ENCODE assay signal across 14 cellular contexts in genomic region chr12:58818546-58818945, GRCh38.
DNase-seq lines count a peak whose midpoint lies in the region; ATAC-seq and TF ChIP-seq lines count a peak whose summit lies in the region.
"Had no signal": no experiment of that assay in that cellular context is flagged by ENCODE, and none has a peak within 500 bp of the region (broad histone marks: within the 10 kb centered on the region; RNA-seq: fewer than 3 reads in every experiment).

No MANE protein-coding gene starts in this region.

- peak; percentile 30 for DNase-seq in ELR (ENCODE audit: low read depth)
- peak; percentile 78 for DNase-seq in PC-3
- peak; percentile 34 to 38 for DNase-seq in fibroblast of lung (ENCODE audit: low read depth in 2 of 2)
- peak; percentile 5 for DNase-seq in non-pigmented ciliary epithelial cell (ENCODE audit: low read depth)
- no peak for DNase-seq in MG63
- no peak for DNase-seq in colonic mucosa
- DNase-seq in NCI-H2107 (lab: John Stamatoyannopoulos, UW) = no peak
- DNase-seq: C1 segment of cervical spinal cord, DMS79, NCI-H1048, NCI-H146, NCI-H2081, NCI-H446 treated with DMSO at 0.1 percent for 48 hours had no signal

- no peak overlapping the region for H3K4me2 ChIP-seq in PC-3 (ENCODE audit: low read length)
- H3K4me2 ChIP-seq in fibroblast of lung (ENCODE audit: extremely low read depth, insufficient read depth, low read length) = no peak overlapping the region
- H3K4me2 ChIP-seq: KMS-11 had no signal

- ATAC-seq in PC-3 = peak; percentile 70

- TF ChIP-seq CTCF in PC-3 (conservative IDR thresholded peaks at IDR 0.05; ENCODE audit: low read depth, low read length) (no peak), fibroblast of lung (conservative IDR thresholded peaks at IDR 0.05 in 1 of 2, IDR thresholded peaks at IDR 0.05 in 1 of 2; ENCODE audit: low read depth in 1 of 2, low read length in 2 of 2) (no peak), colonic mucosa (IDR thresholded peaks at IDR 0.05) (no peak)

- no peak overlapping the region for H3K27ac ChIP-seq in PC-3 (ENCODE audit: low read length)
- H3K27ac ChIP-seq in fibroblast of lung (ENCODE audit: insufficient read depth, low read length) = no peak overlapping the region
- H3K27ac ChIP-seq in colonic mucosa = no peak overlapping the region
- H3K27ac ChIP-seq: KMS-11 had no signal

- H3K27me3 ChIP-seq in PC-3 (ENCODE audit: low read length) (no peaks in the 10 kb centered on the region), fibroblast of lung (ENCODE audit: control insufficient read depth, insufficient read depth, low read length) (no peaks in the 10 kb centered on the region), MG63 (no peaks in the 10 kb centered on the region), colonic mucosa (no peaks in the 10 kb centered on the region)

- no peaks in the 10 kb centered on the region for H3K79me2 ChIP-seq in PC-3 (ENCODE audit: low read length)
- H3K79me2 ChIP-seq in fibroblast of lung (ENCODE audit: control insufficient read depth, insufficient read depth, low read length) = no peaks in the 10 kb centered on the region

- H3K36me3 ChIP-seq in PC-3 (ENCODE audit: low read depth, low read length) (no peaks in the 10 kb centered on the region), fibroblast of lung (ENCODE audit: control insufficient read depth, insufficient read depth, low read length) (no peaks in the 10 kb centered on the region), MG63 (no peaks in the 10 kb centered on the region), colonic mucosa (no peaks in the 10 kb centered on the region)

- intact Hi-C loops in PC-3 (cut with micrococcal nuclease) = no loop called here
- intact Hi-C loops in colonic mucosa (cut with DNase I) = no loop called here

- H2AFZ ChIP-seq in PC-3 (ENCODE audit: low read length) (no peak overlapping the region), fibroblast of lung (ENCODE audit: low read length) (no peak overlapping the region)

- no peaks in the 10 kb centered on the region for H3K9me2 ChIP-seq in PC-3 (replicated peaks; ENCODE audit: low read length)

- H3K4me3 ChIP-seq in PC-3 (ENCODE audit: low read length) = no peak overlapping the region
- H3K4me3 ChIP-seq in fibroblast of lung (replicated peaks in 1 of 4; ENCODE audit: control extremely low read depth in 1 of 4, insufficient read depth in 1 of 4, low read depth in 3 of 4, low read length in 4 of 4) = no peak overlapping the region
- H3K4me3 ChIP-seq in MG63 = no peak overlapping the region
- H3K4me3 ChIP-seq in colonic mucosa = no peak overlapping the region

- POLR2A ChIA-PET in PC-3 (lab: Charles Lee; ENCODE audit: unreplicated experiment) = no interaction called here

- peaks cover 7% of the 10 kb centered on the region; the same call in 1 of the 2 replicates for H3K4me1 ChIP-seq in PC-3 (ENCODE audit: insufficient read depth, low read length)
- no peaks in the 10 kb centered on the region for H3K4me1 ChIP-seq in fibroblast of lung (ENCODE audit: control insufficient read depth, extremely low read depth, insufficient read depth, low read length)
- no peaks in the 10 kb centered on the region for H3K4me1 ChIP-seq in colonic mucosa

- H4K20me1 ChIP-seq in PC-3 (ENCODE audit: low read length) (no peaks in the 10 kb centered on the region), fibroblast of lung (ENCODE audit: control insufficient read depth, extremely low read depth, insufficient read depth, low read length) (no peaks in the 10 kb centered on the region)

- CTCF ChIA-PET in PC-3 (lab: Charles Lee) = interaction anchor here (0.6 kb wide), 1 partner anchor 514 kb away, joined by 3 read pairs; no protein-coding TSS in a partner anchor

- H3F3A ChIP-seq in PC-3 (ENCODE audit: low read length, unreplicated experiment) = no peaks in the 10 kb centered on the region

- no TSS peak for BruUV-seq in PC-3 (replicated peaks; lab: Mats Ljungman, UMichigan)

- H3K9me3 ChIP-seq in PC-3 (ENCODE audit: low read length) (no peaks in the 10 kb centered on the region), fibroblast of lung (ENCODE audit: control insufficient read depth, insufficient read depth, low read depth, low read length) (no peaks in the 10 kb centered on the region), MG63 (no peaks in the 10 kb centered on the region), colonic mucosa (no peaks in the 10 kb centered on the region)

- no peak overlapping the region for H3K9ac ChIP-seq in PC-3 (ENCODE audit: low read length)
- no peak overlapping the region for H3K9ac ChIP-seq in fibroblast of lung (ENCODE audit: insufficient read depth, low read length)
- H3K9ac ChIP-seq in colonic mucosa (ENCODE audit: low read depth in 2 of 2, low read length in 2 of 2) = no peak overlapping the region
- H3K9ac ChIP-seq: KMS-11 had no signal

Comparison
In these comparisons a context has a peak if more than half of its experiments do, and no peak if none do; other contexts are left out.
1. DNase-seq: peak in ELR (single experiment), PC-3 (single experiment), fibroblast of lung (2 of 2) and non-pigmented ciliary epithelial cell (single experiment); none in MG63 (single experiment), colonic mucosa (single experiment) and NCI-H2107 (single experiment).